20 cellular contexts compared by ENCODE assay signal in the genomic region with DNA sequence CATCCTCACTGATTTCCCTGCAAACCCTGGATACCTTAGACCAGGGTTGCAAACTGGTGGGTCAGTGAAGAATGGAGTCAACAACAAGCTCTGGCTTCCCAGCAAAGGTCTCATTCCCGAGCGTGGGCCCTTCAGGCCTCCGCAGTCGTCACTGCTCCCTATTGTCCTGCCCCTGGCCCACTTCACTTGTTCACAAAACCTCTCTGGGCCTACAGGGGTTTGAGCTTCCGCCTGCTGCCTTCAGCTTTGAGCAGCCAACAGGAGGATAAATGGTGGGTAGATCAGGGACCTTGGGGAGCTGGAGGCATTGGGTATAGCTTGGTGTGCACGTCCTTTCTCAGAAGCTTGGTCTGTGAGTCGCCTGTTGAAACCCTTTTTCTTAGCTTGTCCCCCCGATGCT.
"Had no signal": no experiment of that assay in that cellular context is flagged by ENCODE, and none has a peak within 500 bp of the region (broad histone marks: within the 10 kb centered on the region; RNA-seq: fewer than 3 reads in every experiment).

No MANE protein-coding gene starts in this region.

- H3K4me3 Mint-ChIP-seq: naive thymus-derived CD4-positive, alpha-beta T cell; natural killer cell treated with Interleukin-12 subunit alpha and Interleukin-12 subunit beta and Interleukin-15 and Interleukin-18, amount 100 ng/mL, for 72 hours; stimulated activated memory B cell treated with anti-CD40 and anti-IgM and Interleukin-4, amounts not matched to agents 10 μg/mL and 1 μg/mL and 100 μg/mL, for 72 hours; stimulated activated naive CD8-positive, alpha-beta T cell treated with anti-CD3 and anti-CD28 coated beads, Interleukin-15, amount 100 ng/mL, for 72 hours had no signal

- H3K4me1 Mint-ChIP-seq: stimulated activated memory B cell treated with anti-CD40 and anti-IgM and Interleukin-4, amounts not matched to agents 10 μg/mL and 1 μg/mL and 100 μg/mL, for 72 hours; stimulated activated naive CD8-positive, alpha-beta T cell treated with anti-CD3 and anti-CD28 coated beads, Interleukin-15, amount 100 ng/mL, for 72 hours had no signal

- H3K4me1 ChIP-seq: left lung, prostate gland, testis, transverse colon had no signal

- H3K27ac ChIP-seq: left lung, ovary, prostate gland, skin epidermis, testis, transverse colon, upper lobe of left lung had no signal

- H3K9me3 Mint-ChIP-seq: naive thymus-derived CD4-positive, alpha-beta T cell; natural killer cell treated with Interleukin-12 subunit alpha and Interleukin-12 subunit beta and Interleukin-15 and Interleukin-18, amount 100 ng/mL, for 72 hours; stimulated activated naive CD8-positive, alpha-beta T cell treated with anti-CD3 and anti-CD28 coated beads, Interleukin-15, amount 100 ng/mL, for 72 hours had no signal

- H3K4me3 ChIP-seq: left lung, lung, mucosa of descending colon, ovary, prostate gland, skin epidermis, testis, thyroid gland, transverse colon, upper lobe of left lung had no signal

- H3K27me3 ChIP-seq: left lung, ovary, testis, thyroid gland, transverse colon, upper lobe of left lung had no signal

- H3K36me3 Mint-ChIP-seq: natural killer cell treated with Interleukin-12 subunit alpha and Interleukin-12 subunit beta and Interleukin-15 and Interleukin-18, amount 100 ng/mL, for 72 hours had no signal

- H3K36me3 ChIP-seq: ovary, prostate gland had no signal

- H3K9me3 ChIP-seq: left lung, mucosa of descending colon, ovary, prostate gland, testis, thyroid gland, transverse colon, upper lobe of left lung had no signal

- DNase-seq: hippocampal formation; left lung; midbrain; naive thymus-derived CD4-positive, alpha-beta T cell; stimulated activated CD4-positive, alpha-beta T cell treated with anti-CD3 and anti-CD28 coated beads, Interleukin-4, amount 100 ng/mL, for 24 hours; stimulated activated naive CD4-positive, alpha-beta T cell treated with Interleukin-2 at 50 U/mL for 16 hours; stimulated activated naive CD8-positive, alpha-beta T cell treated with anti-CD3 and anti-CD28 coated beads, Interleukin-15, amount 100 ng/mL, for 72 hours; thyroid gland; transverse colon had no signal

- ATAC-seq: left colon; left lung; naive thymus-derived CD4-positive, alpha-beta T cell; right cardiac atrium; stimulated activated memory B cell treated with anti-CD40 and anti-IgM and Interleukin-4, amounts not matched to agents 10 μg/mL and 1 μg/mL and 100 μg/mL, for 72 hours; stimulated activated naive CD8-positive, alpha-beta T cell treated with anti-CD3 and anti-CD28 coated beads, Interleukin-15, amount 100 ng/mL, for 72 hours had no signal

- H3K27ac Mint-ChIP-seq: naive thymus-derived CD4-positive, alpha-beta T cell; natural killer cell treated with Interleukin-12 subunit alpha and Interleukin-12 subunit beta and Interleukin-15 and Interleukin-18, amount 100 ng/mL, for 72 hours; stimulated activated memory B cell treated with anti-CD40 and anti-IgM and Interleukin-4, amounts not matched to agents 10 μg/mL and 1 μg/mL and 100 μg/mL, for 72 hours had no signal
